8 cellular contexts compared by ENCODE assay signal in genomic region chr10:100528885-100529472, GRCh38. TPM values are rescaled to one million over a fixed set of nuclear protein-coding genes. Genes with fewer than 3 reads are reported as not detected.
DNase-seq lines count a peak whose midpoint lies in the region; ATAC-seq and TF ChIP-seq lines count a peak whose summit lies in the region.

No MANE protein-coding gene starts in this region.

- no peaks in the 10 kb centered on the region for H3K27me3 Mint-ChIP-seq in chondrocyte (ENCODE audit: low read depth)

- no peaks in the 10 kb centered on the region for H3K27me3 ChIP-seq in mononuclear cell (ENCODE audit: insufficient read depth, low read length)

- H3K4me3 ChIP-seq in NB4 (ENCODE audit: low read depth, low read length) = peak overlapping the region; percentile 91
- peak overlapping the region; percentile 85 for H3K4me3 ChIP-seq in mononuclear cell (ENCODE audit: low read length)

- no peak for TF ChIP-seq POLR2A in NB4 (IDR thresholded peaks at IDR 0.05; ENCODE audit: extremely low read depth, insufficient read length)

- DNase-seq in NB4 (ENCODE audit: low read depth) (peak; percentile 82), chondrocyte (ENCODE audit: low spot score) (no peak), SKM-1 (lab: John Stamatoyannopoulos, UW; ENCODE audit: unreplicated experiment) (no peak)
- DNase-seq in activated CD8-positive, alpha-beta memory T cell treated with anti-CD3 and anti-CD28 coated beads, Interleukin-2, amount 50 U/mL, for 4 hours = no peak

- peak overlapping the region; percentile 100 for H3K4me3 Mint-ChIP-seq in chondrocyte (ENCODE audit: unreplicated experiment)

- ATAC-seq in GM19351 (IDR thresholded peaks at IDR 0.05; ENCODE audit: unreplicated experiment) (peak; percentile 13), esophagus mucosa (no peak), GM19463 (IDR thresholded peaks at IDR 0.05; ENCODE audit: unreplicated experiment) (no peak)

- peaks cover 11% of the 10 kb centered on the region for H3K36me3 Mint-ChIP-seq in chondrocyte (ENCODE audit: low read depth)

- no peaks in the 10 kb centered on the region for H3K9me3 ChIP-seq in mononuclear cell (ENCODE audit: low read depth, low read length)

- peaks cover 24% of the 10 kb centered on the region for H3K4me1 Mint-ChIP-seq in chondrocyte (ENCODE audit: low read depth)

- no peaks in the 10 kb centered on the region for H3K9me3 Mint-ChIP-seq in chondrocyte (ENCODE audit: low read depth)

- H3K4me1 ChIP-seq in mononuclear cell (ENCODE audit: insufficient read depth, low read length) = peaks cover 27% of the 10 kb centered on the region

- TF ChIP-seq CTCF in NB4 (IDR thresholded peaks at IDR 0.05; ENCODE audit: low read depth, low read length) (no peak), chondrocyte (IDR thresholded peaks at IDR 0.05) (no peak)

- peak overlapping the region; percentile 96 for H3K27ac Mint-ChIP-seq in chondrocyte (ENCODE audit: unreplicated experiment)

RNA-seq across cellular contexts. Expression of gene NDUFB8, which starts 0.7 kb away (rescaled TPM):
- total RNA-seq in chondrocyte (124 to 134 TPM (median 127 TPM) in 3 replicates), mononuclear cell (112 TPM), esophagus mucosa (144 TPM)

RNA-seq across cellular contexts. Expression of gene HIF1AN, which starts 6.8 kb away (rescaled TPM):
- total RNA-seq in chondrocyte = 39.2 to 50.8 TPM (median 43.1 TPM) in 3 replicates
- 17.0 TPM for total RNA-seq in mononuclear cell
- 24.5 TPM for total RNA-seq in esophagus mucosa

RNA-seq across cellular contexts. Expression of gene SEC31B, which starts 9.3 kb away (rescaled TPM):
- total RNA-seq in chondrocyte = 8.5 to 12.4 TPM (median 8.9 TPM) in 3 replicates
- total RNA-seq in mononuclear cell = 17.9 TPM
- total RNA-seq in esophagus mucosa = 3.2 TPM
